In genomic region chr19:51339313-51339686, GRCh38 we compare ENCODE assay signal across 8 cellular contexts. TPM values are rescaled to one million over a fixed set of nuclear protein-coding genes. Genes with fewer than 3 reads are reported as not detected.
DNase-seq lines count a peak whose midpoint lies in the region; ATAC-seq and TF ChIP-seq lines count a peak whose summit lies in the region.

No MANE protein-coding gene starts in this region.

- ATAC-seq in activated CD8-positive, alpha-beta T cell treated with anti-CD3 and anti-CD28 coated beads for 36 hours = peak; percentile 5
- no peak for ATAC-seq in HG03175 (IDR thresholded peaks at IDR 0.05; ENCODE audit: unreplicated experiment)

- TF ChIP-seq CTCF in AG09309 (IDR thresholded peaks at IDR 0.05; ENCODE audit: control insufficient read depth, insufficient read depth, low read depth, low read length, missing control alignments) (no peak), GM20000 (IDR thresholded peaks at IDR 0.05; ENCODE audit: extremely low read depth, missing control alignments) (no peak)
- no peak for TF ChIP-seq CTCF in activated CD8-positive, alpha-beta T cell treated with anti-CD3 and anti-CD28 coated beads for 36 hours (IDR thresholded peaks at IDR 0.05)

- H3K36me3 ChIP-seq in stomach smooth muscle (ENCODE audit: control insufficient read depth in 2 of 2, insufficient read depth in 2 of 2, low read length in 2 of 2) = no peaks in the 10 kb centered on the region

- H3K27me3 Mint-ChIP-seq in activated CD8-positive, alpha-beta T cell treated with anti-CD3 and anti-CD28 coated beads for 36 hours = peaks cover 1% of the 10 kb centered on the region

- H3K27me3 ChIP-seq in stomach smooth muscle (ENCODE audit: control insufficient read depth in 1 of 2, insufficient read depth in 2 of 2, low read length in 2 of 2) = no peaks in the 10 kb centered on the region

- H3K4me3 ChIP-seq in AG09309 (ENCODE audit: control insufficient read depth, low read depth, low read length) = peak overlapping the region; percentile 63
- H3K4me3 ChIP-seq in stomach smooth muscle (ENCODE audit: low read length in 2 of 2) = peak overlapping the region; percentile 64 to 80

- H3K27ac Mint-ChIP-seq in activated CD8-positive, alpha-beta T cell treated with anti-CD3 and anti-CD28 coated beads for 36 hours = peak overlapping the region; percentile 82

- intact Hi-C loops in activated CD8-positive, alpha-beta T cell treated with anti-CD3 and anti-CD28 coated beads for 36 hours (cut with micrococcal nuclease) = loop anchor here (10.0 kb wide), 1 partner anchor 86 kb away; no protein-coding TSS in a partner anchor

- DNase-seq in AG09309 (ENCODE audit: low read depth) (no peak), GM20000 (ENCODE audit: low spot score) (peak; percentile 45), iPS-NIHi11 (ENCODE audit: low spot score) (peak; percentile 63), NCI-H2107 (lab: John Stamatoyannopoulos, UW) (no peak)
- no peak for DNase-seq in activated CD8-positive, alpha-beta T cell treated with anti-CD3 and anti-CD28 coated beads for 36 hours
- no peak for DNase-seq in activated effector memory CD4-positive, alpha-beta T cell treated with Interleukin-2 at 50 U/mL for 16 hours

- peak overlapping the region; percentile 57 to 58 for H3K9ac ChIP-seq in stomach smooth muscle (ENCODE audit: low read length in 2 of 2)

- CTCF ChIA-PET in activated CD8-positive, alpha-beta T cell treated with anti-CD3 and anti-CD28 coated beads for 36 hours (lab: Charles Lee) = interaction anchor here (0.6 to 3.2 kb wide), 17 partner anchors 11 to 321 kb away, joined by 3 to 23 read pairs (median 5); partner anchors contain the start of genes ETFB and SIGLEC10

- H3K36me3 Mint-ChIP-seq in activated CD8-positive, alpha-beta T cell treated with anti-CD3 and anti-CD28 coated beads for 36 hours (ENCODE audit: low read depth) = no peaks in the 10 kb centered on the region

- peak overlapping the region; percentile 74 for H3K27ac ChIP-seq in stomach smooth muscle (ENCODE audit: low read length)

- H3K9me3 Mint-ChIP-seq in activated CD8-positive, alpha-beta T cell treated with anti-CD3 and anti-CD28 coated beads for 36 hours = no peaks in the 10 kb centered on the region

- peak overlapping the region; percentile 77 for H3K4me3 Mint-ChIP-seq in activated CD8-positive, alpha-beta T cell treated with anti-CD3 and anti-CD28 coated beads for 36 hours

- H3K4me1 Mint-ChIP-seq in activated CD8-positive, alpha-beta T cell treated with anti-CD3 and anti-CD28 coated beads for 36 hours (ENCODE audit: low read depth) = peaks cover 13% of the 10 kb centered on the region

- POLR2A ChIA-PET in activated CD8-positive, alpha-beta T cell treated with anti-CD3 and anti-CD28 coated beads for 36 hours (lab: Charles Lee) = no interaction called here

- no peaks in the 10 kb centered on the region for H3K9me3 ChIP-seq in stomach smooth muscle (ENCODE audit: control insufficient read depth in 2 of 2, low read length in 2 of 2)

- H3K4me1 ChIP-seq in stomach smooth muscle (ENCODE audit: control insufficient read depth, insufficient read depth, low read length) = peaks cover 23% of the 10 kb centered on the region

RNA-seq across cellular contexts. Expression of gene VSIG10L, which starts 2.6 kb away (rescaled TPM):
- 1 to 10 TPM; 3.6 to 3.7 TPM for total RNA-seq in activated CD8-positive, alpha-beta T cell treated with anti-CD3 and anti-CD28 coated beads for 36 hours

RNA-seq across cellular contexts. Expression of gene ETFB, which starts 26.9 kb away (rescaled TPM):
- total RNA-seq in activated CD8-positive, alpha-beta T cell treated with anti-CD3 and anti-CD28 coated beads for 36 hours = 100 to 1,000 TPM; 151 to 162 TPM

RNA-seq across cellular contexts. Expression of gene IGLON5, which starts 27.9 kb away (rescaled TPM):
- total RNA-seq in activated CD8-positive, alpha-beta T cell treated with anti-CD3 and anti-CD28 coated beads for 36 hours = under 1 TPM; 0.16 to 0.23 TPM

RNA-seq across cellular contexts. Expression of gene CLDND2, which starts 29.5 kb away (rescaled TPM):
- 1 to 10 TPM; 5.0 to 5.4 TPM for total RNA-seq in activated CD8-positive, alpha-beta T cell treated with anti-CD3 and anti-CD28 coated beads for 36 hours

RNA-seq across cellular contexts. Expression of gene NKG7, which starts 33.2 kb away (rescaled TPM):
- total RNA-seq in activated CD8-positive, alpha-beta T cell treated with anti-CD3 and anti-CD28 coated beads for 36 hours = 100 to 1,000 TPM; 258 to 283 TPM

Comparison
In these comparisons a context has a peak if more than half of its experiments do, and no peak if none do; other contexts are left out.
1. DNase-seq: peak in GM20000 (single experiment) and iPS-NIHi11 (single experiment); none in AG09309 (single experiment), activated CD8-positive, alpha-beta T cell treated with anti-CD3 and anti-CD28 coated beads for 36 hours (single experiment), NCI-H2107 (single experiment) and activated effector memory CD4-positive, alpha-beta T cell treated with Interleukin-2 at 50 U/mL for 16 hours (single experiment).